In the genomic region with DNA sequence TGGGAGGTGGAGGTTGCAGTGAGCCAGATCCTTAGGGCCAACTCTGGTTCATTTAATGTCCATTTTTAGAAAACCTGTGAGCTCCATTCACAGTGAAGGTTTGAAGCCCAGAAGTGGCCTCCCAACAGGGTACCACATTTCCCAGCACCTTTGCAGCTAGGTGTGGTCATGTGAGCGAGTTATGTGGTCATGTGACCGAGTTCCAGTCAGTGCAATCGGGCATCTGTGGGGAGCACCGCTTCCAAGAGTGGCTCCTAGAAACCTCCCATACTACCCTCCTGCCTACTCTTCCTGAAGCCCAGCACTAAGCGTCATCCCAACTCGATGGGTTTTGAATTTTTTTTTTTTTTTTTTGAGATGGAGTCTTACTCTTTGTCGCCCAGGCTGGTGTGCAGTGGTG, we compare ENCODE assay signal across 8 cellular contexts. TPM values are rescaled to one million over a fixed set of nuclear protein-coding genes. Genes with fewer than 3 reads are reported as not detected.
DNase-seq lines count a peak whose midpoint lies in the region; FAIRE-seq and TF ChIP-seq lines count a peak whose summit lies in the region.

No MANE protein-coding gene starts in this region.

- CTCF ChIA-PET in PC-9 (lab: Charles Lee), result interaction anchor here (0.7 kb wide), 1 partner anchor 473 kb away, joined by 5 read pairs; no protein-coding TSS in a partner anchor

- H3K27ac ChIP-seq in PC-9 (no peak overlapping the region), esophagus muscularis mucosa (replicated peaks in 1 of 4) (peak overlapping the region; percentile 85 to 94 (median 86)), spleen (peak overlapping the region; percentile 89 to 97 (median 92))

- no peak for TF ChIP-seq EP300 in esophagus muscularis mucosa (IDR thresholded peaks at IDR 0.05)

- WGBS in esophagus muscularis mucosa, result 63% methylated on average over 7 of the region's 7 CpGs
- 74 to 83% (median 78%) methylated on average over 7 of the region's 7 CpGs for WGBS in spleen, 5 donors

- no peaks in the 10 kb centered on the region for H4K20me1 ChIP-seq in PC-9 (ENCODE audit: insufficient read depth)

- H3K9me3 ChIP-seq in PC-9 (ENCODE audit: insufficient read depth, low read depth) (no peaks in the 10 kb centered on the region), esophagus muscularis mucosa (no peaks in the 10 kb centered on the region), spleen (no peaks in the 10 kb centered on the region)

- no peaks in the 10 kb centered on the region for H3K9me2 ChIP-seq in PC-9 (ENCODE audit: insufficient read depth)

- no peak overlapping the region for H2AFZ ChIP-seq in PC-9

- no peak for TF ChIP-seq POLR2A in esophagus muscularis mucosa (IDR thresholded peaks at IDR 0.05; ENCODE audit: low read depth)
- TF ChIP-seq POLR2A in spleen (IDR thresholded peaks at IDR 0.05), result no peak
- no peak for TF ChIP-seq POLR2A in H54 (IDR thresholded peaks at IDR 0.05; ENCODE audit: low read depth, low read length)

- H3K36me3 ChIP-seq in PC-9 (ENCODE audit: low read depth), result no peaks in the 10 kb centered on the region
- peaks cover 0 to 10% (median 0%) of the 10 kb centered on the region in 4 donors for H3K36me3 ChIP-seq in esophagus muscularis mucosa
- peaks cover 0 to 22% (median 0%) of the 10 kb centered on the region in 6 donors for H3K36me3 ChIP-seq in spleen

- TF ChIP-seq CTCF in PC-9 (conservative IDR thresholded peaks at IDR 0.05) (no peak), esophagus muscularis mucosa (IDR thresholded peaks at IDR 0.05) (no peak), spleen (IDR thresholded peaks at IDR 0.05 in 8 of 11, conservative IDR thresholded peaks at IDR 0.05 in 3 of 11) (no peak), GM10266 (IDR thresholded peaks at IDR 0.05; ENCODE audit: control insufficient read depth, insufficient read depth, low read depth, missing control alignments) (no peak)

- peaks cover 19% of the 10 kb centered on the region; the same call in 1 of the 2 replicates for H3F3A ChIP-seq in PC-9 (ENCODE audit: insufficient read depth, low read depth)

- no peaks in the 10 kb centered on the region for H3K27me3 ChIP-seq in PC-9 (ENCODE audit: insufficient read depth, low read depth)
- no peaks in the 10 kb centered on the region for H3K27me3 ChIP-seq in esophagus muscularis mucosa
- no peaks in the 10 kb centered on the region for H3K27me3 ChIP-seq in spleen (replicated peaks in 1 of 7)

- no peaks in the 10 kb centered on the region for H3K79me2 ChIP-seq in PC-9 (ENCODE audit: low read depth)

- H3K4me1 ChIP-seq in PC-9 (replicated peaks; ENCODE audit: insufficient read depth), result peaks cover 7% of the 10 kb centered on the region; the same call in 1 of the 2 replicates
- H3K4me1 ChIP-seq in esophagus muscularis mucosa, result peaks cover 20 to 34% (median 33%) of the 10 kb centered on the region in 4 donors
- peaks cover 12 to 46% (median 35%) of the 10 kb centered on the region in 6 donors for H3K4me1 ChIP-seq in spleen

- H3K4me3 ChIP-seq in PC-9 (no peak overlapping the region), esophagus muscularis mucosa (peak overlapping the region in 1 of 4 donors; percentile 51), spleen (peak overlapping the region in 2 of 8 donors; percentile 50 to 70)

- DNase-seq in NCI-H526 (lab: John Stamatoyannopoulos, UW), result peak; percentile 5 to 12
- DNase-seq in NCI-H526 treated with DMSO at 0.1 percent for 48 hours (lab: John Stamatoyannopoulos, UW), result no peak
- no peak for DNase-seq in PC-9
- DNase-seq in esophagus muscularis mucosa (ENCODE audit: extremely low spot score), result no peak
- DNase-seq in spleen, result no peak
- DNase-seq in GM10266 (ENCODE audit: extremely low spot score), result no peak
- no peak for DNase-seq in KG1 (lab: John Stamatoyannopoulos, UW)
- no peak for DNase-seq in H54 (ENCODE audit: insufficient read length, low spot score)

- BruUV-seq in PC-9 (replicated peaks; lab: Mats Ljungman, UMichigan), result no TSS peak

- intact Hi-C loops in PC-9 (cut with micrococcal nuclease; ENCODE audit: unreplicated experiment) (no loop called here), esophagus muscularis mucosa (cut with DNase I) (no loop called here), spleen (cut with DNase I; ENCODE audit: low total_unique reads) (no loop called here)

- POLR2A ChIA-PET in PC-9 (lab: Charles Lee; ENCODE audit: unreplicated experiment), result interaction anchor here (0.6 kb wide), 2 partner anchors 32 to 58 kb away, joined by 4 to 8 read pairs; no protein-coding TSS in a partner anchor

- peak overlapping the region; percentile 85 for H3K4me2 ChIP-seq in PC-9

- FAIRE-seq in H54 (lab: Jason Lieb, UNC), result no peak

RNA-seq across cellular contexts. Expression of a gene that starts 0.7 kb away (rescaled TPM):
- total RNA-seq in PC-9 (2021) (1.2 TPM in 1 of 2 replicates, not detected in the other), esophagus muscularis mucosa (10 to 100 TPM in 2 of 4 donors, 1 to 10 TPM in 2; 5.3 to 15.1 (median 9.3) TPM), spleen (10 to 100 TPM; 17.0 to 62.5 (median 27.7) TPM)
- 10 to 100 TPM; 20.4 to 55.0 (median 51.5) TPM for polyA plus RNA-seq in spleen

RNA-seq across cellular contexts. Expression of a gene that starts 58.9 kb away (rescaled TPM):
- total RNA-seq in PC-9 (2021) (109 and 116 TPM in 2 replicates), esophagus muscularis mucosa (1 to 10 TPM; 4.2 to 7.3 (median 6.0) TPM), spleen (10 to 100 TPM; 26.5 to 44.7 (median 33.5) TPM)
- polyA plus RNA-seq in spleen, result 10 to 100 TPM; 44.1 to 68.4 (median 49.1) TPM

RNA-seq across cellular contexts. Expression of a gene that starts 59.2 kb away (rescaled TPM):
- total RNA-seq in PC-9 (2021), result 8.3 and 12.0 TPM in 2 replicates
- 10 to 100 TPM in 2 of 4 donors, 1 to 10 TPM in 2; 4.0 to 15.2 (median 10.4) TPM for total RNA-seq in esophagus muscularis mucosa
- 1 to 10 TPM; 1.3 to 9.3 (median 5.2) TPM for total RNA-seq in spleen
- 1 to 10 TPM; 1.6 to 4.3 (median 2.0) TPM for polyA plus RNA-seq in spleen

Comparison
In these comparisons a context has a peak if more than half of its experiments do, and no peak if none do; other contexts are left out.
1. DNase-seq: peak in NCI-H526 (2 of 2); none in NCI-H526 treated with DMSO at 0.1 percent for 48 hours (single experiment), PC-9 (0 of 2), esophagus muscularis mucosa (single experiment), spleen (single experiment), GM10266 (single experiment), KG1 (single experiment) and H54 (single experiment).